In genomic region chr10:11831520-11831951, GRCh38 we compare ENCODE assay signal across 18 cellular contexts. TPM values are rescaled to one million over a fixed set of nuclear protein-coding genes. Genes with fewer than 3 reads are reported as not detected.
DNase-seq lines count a peak whose midpoint lies in the region; ATAC-seq, FAIRE-seq and TF ChIP-seq lines count a peak whose summit lies in the region.
"Had no signal": no experiment of that assay in that cellular context is flagged by ENCODE, and none has a peak within 500 bp of the region (broad histone marks: within the 10 kb centered on the region; RNA-seq: fewer than 3 reads in every experiment).

No MANE protein-coding gene starts in this region.

- no peaks in the 10 kb centered on the region for H3K36me3 Mint-ChIP-seq in astrocyte (ENCODE audit: low read depth, unreplicated experiment)

- H3K14ac ChIP-seq in IMR-90 (replicated peaks; ENCODE audit: low read depth, low read length) = peak overlapping the region; percentile 19; the same call in 1 of the 2 replicates

- peak overlapping the region; percentile 35 for H3K27ac Mint-ChIP-seq in astrocyte (ENCODE audit: unreplicated experiment)
- H3K27ac Mint-ChIP-seq: naive thymus-derived CD8-positive, alpha-beta T cell had no signal

- no peak for TF ChIP-seq POLR2A in IMR-90 (IDR thresholded peaks at IDR 0.05; ENCODE audit: low read depth, low read length)
- no peak for TF ChIP-seq POLR2A in prostate gland (IDR thresholded peaks at IDR 0.05)

- H4K8ac ChIP-seq in IMR-90 (ENCODE audit: low read depth in 2 of 2, low read length in 2 of 2) = no peak overlapping the region

- no peak overlapping the region for H2BK5ac ChIP-seq in IMR-90 (ENCODE audit: low read depth, low read length, poor library complexity, severe bottlenecking)

- H3K79me2 ChIP-seq in astrocyte (ENCODE audit: insufficient read depth, low read length) = peaks cover 10% of the 10 kb centered on the region

- FAIRE-seq in astrocyte (lab: Jason Lieb, UNC) = no peak

- H3K56ac ChIP-seq in IMR-90 (ENCODE audit: extremely low read depth, insufficient read depth, low read length) = no peak overlapping the region

- H3K4me1 ChIP-seq in IMR-90 (ENCODE audit: control insufficient read depth, insufficient read depth, low read length) (peaks cover 4% of the 10 kb centered on the region), astrocyte (ENCODE audit: insufficient read depth, low read length) (no peaks in the 10 kb centered on the region), prostate gland (replicated peaks) (no peaks in the 10 kb centered on the region)
- H3K4me1 ChIP-seq: ascending aorta, gastroesophageal sphincter had no signal

- H3K36me3 ChIP-seq in IMR-90 (ENCODE audit: control insufficient read depth, insufficient read depth, low read length) (no peaks in the 10 kb centered on the region), astrocyte (ENCODE audit: insufficient read depth, low read length) (no peaks in the 10 kb centered on the region), prostate gland (no peaks in the 10 kb centered on the region), H7 (replicated peaks; ENCODE audit: control insufficient read depth, insufficient read depth, low read length) (no peaks in the 10 kb centered on the region)
- H3K36me3 ChIP-seq: ascending aorta; BLaER1 treated with 17β-estradiol and CSF1 and Interleukin-3, amounts not matched to agents 10 nM and 100 nM; gastroesophageal sphincter; thyroid gland had no signal

- no CpG with 5 or more reads among the region's 7 CpGs for WGBS in IMR-90 (ENCODE audit: extremely low coverage in 2 of 2, insufficient read length in 1 of 2), 2 experiments
- 37% methylated on average over 7 of the region's 7 CpGs for WGBS in prostate gland

- H3K9ac ChIP-seq in IMR-90 (ENCODE audit: low read depth, low read length) (no peak overlapping the region), astrocyte (ENCODE audit: low read length) (no peak overlapping the region)
- H3K9ac ChIP-seq: BLaER1 treated with 17β-estradiol and CSF1 and Interleukin-3, amounts not matched to agents 10 nM and 100 nM had no signal

- no peak overlapping the region for H2BK120ac ChIP-seq in IMR-90 (ENCODE audit: low read depth, low read length)

- H3K23ac ChIP-seq in IMR-90 (ENCODE audit: low read depth, low read length) = no peak overlapping the region

- no peaks in the 10 kb centered on the region for H3K9me3 Mint-ChIP-seq in astrocyte (ENCODE audit: unreplicated experiment)
- H3K9me3 Mint-ChIP-seq: naive thymus-derived CD8-positive, alpha-beta T cell had no signal

- CTCF ChIA-PET in IMR-90 (lab: Yijun Ruan, JAX) = interaction anchor here (2.0 kb wide), 1 partner anchor 12 kb away, joined by 7 read pairs; no protein-coding TSS in a partner anchor

- peak overlapping the region; percentile 40; the same call in 1 of the 2 replicates for H3K18ac ChIP-seq in IMR-90 (ENCODE audit: low read depth, low read length)

- H3K79me1 ChIP-seq in IMR-90 (ENCODE audit: low read depth in 1 of 2, low read length in 2 of 2) = peaks cover 5 to 16% of the 10 kb centered on the region in 2 experiments; a peak in 3 of 4 replicates

- ATAC-seq in IMR-90 (ENCODE audit: low read depth) (no peak), left colon (peak; percentile 53)
- ATAC-seq: gastroesophageal sphincter; naive thymus-derived CD8-positive, alpha-beta T cell had no signal

- no TSS peak for BruUV-seq in IMR-90 (replicated peaks; lab: Mats Ljungman, UMichigan)

- no peak overlapping the region for H2AFZ ChIP-seq in IMR-90 (replicated peaks; ENCODE audit: low read length, poor library complexity)
- no peak overlapping the region for H2AFZ ChIP-seq in astrocyte (ENCODE audit: low read depth, low read length)

- intact Hi-C loops in IMR-90 (cut with micrococcal nuclease) = no loop called here
- intact Hi-C loops in left colon (cut with DNase I, micrococcal nuclease) = no loop called here
- intact Hi-C loops in prostate gland (cut with DNase I) = no loop called here

- TF ChIP-seq CTCF in IMR-90 (conservative IDR thresholded peaks at IDR 0.05; ENCODE audit: low read depth, low read length) (no peak), astrocyte (IDR thresholded peaks at IDR 0.05; ENCODE audit: insufficient read depth, low read depth, low read length) (no peak), prostate gland (IDR thresholded peaks at IDR 0.05) (no peak)

- no peak overlapping the region for H3K4ac ChIP-seq in IMR-90 (ENCODE audit: low read depth, low read length)

- no peak overlapping the region for H2AK5ac ChIP-seq in IMR-90 (ENCODE audit: low read depth, low read length)

- POLR2A ChIA-PET in IMR-90 (lab: Charles Lee; ENCODE audit: unreplicated experiment) = no interaction called here

- no peaks in the 10 kb centered on the region for H4K20me1 ChIP-seq in IMR-90 (ENCODE audit: insufficient read depth, low read length)
- peaks cover 7% of the 10 kb centered on the region for H4K20me1 ChIP-seq in astrocyte (ENCODE audit: insufficient read depth, low read length)
- H4K20me1 ChIP-seq: BLaER1 treated with 17β-estradiol and CSF1 and Interleukin-3, amounts not matched to agents 10 nM and 100 nM had no signal

- H2BK20ac ChIP-seq in IMR-90 (ENCODE audit: low read depth, low read length) = no peak overlapping the region

- no peak overlapping the region for H3K4me2 ChIP-seq in IMR-90 (ENCODE audit: low read depth, low read length)
- no peak overlapping the region for H3K4me2 ChIP-seq in astrocyte (ENCODE audit: low read length)

- no peaks in the 10 kb centered on the region for H3K27me3 Mint-ChIP-seq in astrocyte (ENCODE audit: low read depth, unreplicated experiment)

- no peak overlapping the region for H2AK9ac ChIP-seq in IMR-90 (replicated peaks; ENCODE audit: low read depth, low read length, poor library complexity)

- DNase-seq in IMR-90 = no peak
- DNase-seq in astrocyte (ENCODE audit: low read depth) = no peak
- no peak for DNase-seq in left colon
- DNase-seq in prostate gland (ENCODE audit: low spot score) = peak; percentile 19
- DNase-seq in H7 = no peak
- DNase-seq in NCI-H2107 (lab: John Stamatoyannopoulos, UW) = no peak
- no peak for DNase-seq in cerebellar cortex (ENCODE audit: low spot score)
- DNase-seq in activated gamma-delta T cell treated with Interleukin-2 at 50 U/mL for 16 hours = no peak
- DNase-seq: activated CD8-positive, alpha-beta memory T cell treated with anti-CD3 and anti-CD28 coated beads for 24 hours; activated effector memory CD4-positive, alpha-beta T cell treated with anti-CD3 and anti-CD28 coated beads, Interleukin-2, amount 50 U/mL, for 16 hours; islet precursor cell; naive thymus-derived CD8-positive, alpha-beta T cell; NCI-H2171 treated with DMSO at 0.1 percent for 48 hours; stimulated activated CD4-positive, alpha-beta T cell treated with anti-CD3 and anti-CD28 coated beads, Interleukin-1b, Interleukin-23, amount 100 ng/mL, for 48 hours; thyroid gland had no signal

- H3K27ac ChIP-seq in IMR-90 (ENCODE audit: insufficient read depth, low read length) (no peak overlapping the region), astrocyte (ENCODE audit: low read depth, low read length) (no peak overlapping the region), prostate gland (peak overlapping the region; percentile 45 to 50)
- H3K27ac ChIP-seq: ascending aorta; BLaER1 treated with 17β-estradiol and CSF1 and Interleukin-3, amounts not matched to agents 10 nM and 100 nM; gastroesophageal sphincter had no signal

- H3K27me3 ChIP-seq in IMR-90 (ENCODE audit: control insufficient read depth, insufficient read depth, low read length) = no peaks in the 10 kb centered on the region; the same call in 1 of the 2 replicates
- H3K27me3 ChIP-seq in astrocyte (ENCODE audit: insufficient read depth, low read length) = no peaks in the 10 kb centered on the region
- no peaks in the 10 kb centered on the region for H3K27me3 ChIP-seq in prostate gland (replicated peaks; ENCODE audit: insufficient read depth)
- H3K27me3 ChIP-seq in H7 (ENCODE audit: control insufficient read depth, insufficient read depth, low read length) = no peaks in the 10 kb centered on the region
- H3K27me3 ChIP-seq: ascending aorta; BLaER1 treated with 17β-estradiol and CSF1 and Interleukin-3, amounts not matched to agents 10 nM and 100 nM; thyroid gland had no signal

- in situ Hi-C loops in IMR-90 (cut with MboI; ENCODE audit: low sequenced_read_pairs) = no loop called here

- no peak overlapping the region for H2BK15ac ChIP-seq in IMR-90 (ENCODE audit: low read depth, low read length)

- H4K91ac ChIP-seq in IMR-90 (ENCODE audit: insufficient read depth, low read depth, low read length) = no peak overlapping the region

- no peak overlapping the region for H3K4me3 ChIP-seq in IMR-90 (ENCODE audit: insufficient read depth, low read depth, low read length)
- H3K4me3 ChIP-seq in astrocyte (ENCODE audit: insufficient read depth, low read depth, low read length) = no peak overlapping the region
- H3K4me3 ChIP-seq in prostate gland = no peak overlapping the region
- no peak overlapping the region for H3K4me3 ChIP-seq in H7 (ENCODE audit: insufficient read depth, low read depth, low read length)
- H3K4me3 ChIP-seq: ascending aorta; BLaER1 treated with 17β-estradiol and CSF1 and Interleukin-3, amounts not matched to agents 10 nM and 100 nM; gastroesophageal sphincter; thyroid gland had no signal

- no peaks in the 10 kb centered on the region; the same call in 1 of the 2 replicates for H3K9me1 ChIP-seq in IMR-90 (ENCODE audit: insufficient read depth, low read length)

- peak overlapping the region; percentile 60; the same call in 1 of the 2 replicates for H4K5ac ChIP-seq in IMR-90 (ENCODE audit: low read depth, low read length)

- H3K4me1 Mint-ChIP-seq in astrocyte (ENCODE audit: low read depth, unreplicated experiment) = peaks cover 10% of the 10 kb centered on the region

- H3K4me3 Mint-ChIP-seq in astrocyte (ENCODE audit: unreplicated experiment) = no peak overlapping the region
- H3K4me3 Mint-ChIP-seq: naive thymus-derived CD8-positive, alpha-beta T cell had no signal

- H3K9me3 ChIP-seq in IMR-90 (ENCODE audit: control insufficient read depth, insufficient read depth, low read length) (no peaks in the 10 kb centered on the region), astrocyte (ENCODE audit: insufficient read depth, low read depth, low read length) (no peaks in the 10 kb centered on the region), prostate gland (no peaks in the 10 kb centered on the region)
- H3K9me3 ChIP-seq: ascending aorta, gastroesophageal sphincter, thyroid gland had no signal

- dilution Hi-C loops in IMR-90 (cut with HindIII; ENCODE audit: low sequenced_read_pairs, unreplicated experiment) = no loop called here

- no peak for TF ChIP-seq RAD21 in IMR-90 (IDR thresholded peaks at IDR 0.05; ENCODE audit: low read length)

TF ChIP-seq in IMR-90, 13 proteins besides CTCF, POLR2A, EP300 and RAD21 (continues in another document):
- no peak for TF ChIP-seq CHD1 (IDR thresholded peaks at IDR 0.05; ENCODE audit: low read depth, low read length)
- no peak for TF ChIP-seq FOS (IDR thresholded peaks at IDR 0.05; ENCODE audit: low read depth, low read length)
- no peak for TF ChIP-seq MAZ (IDR thresholded peaks at IDR 0.05; ENCODE audit: borderline replicate concordance, low read depth, low read length)

RNA-seq across cellular contexts. Expression of gene PROSER2, which starts 8.4 kb away (rescaled TPM):
- 1.4 TPM in 2 replicates for total RNA-seq in IMR-90 (2012; rRNA removed)
- polyA plus RNA-seq in IMR-90 (2012; rRNA removed) = 2.0 and 2.1 TPM in 2 replicates
- 2.3 and 2.7 TPM in 2 replicates for polyA plus RNA-seq in IMR-90 (2012; cell fraction: cytosol; rRNA removed)
- 1.8 and 3.5 TPM in 2 replicates for polyA plus RNA-seq in IMR-90 (2012; cell fraction: nucleus; rRNA removed; ENCODE audit: low replicate concordance)
- total RNA-seq in astrocyte = 10.3 and 12.1 TPM in 2 replicates
- total RNA-seq in left colon = 10 to 100 TPM; 10.3 to 11.3 TPM
- total RNA-seq in prostate gland = 10 to 100 TPM; 24.7 to 39.9 TPM
- 15.0 and 16.4 TPM in 2 replicates for total RNA-seq in H7 (2014; rRNA removed; shearing (Covaris generic))

Comparison
In these comparisons a context has a peak if more than half of its experiments do, and no peak if none do; other contexts are left out.
1. H3K27ac ChIP-seq: peak in prostate gland (2 of 2); none in IMR-90 (single experiment) and astrocyte (single experiment).